Comparison of ENCODE assay signal across 8 cellular contexts in genomic region chr7:4753610-4754432, GRCh38. TPM values are rescaled to one million over a fixed set of nuclear protein-coding genes. Genes with fewer than 3 reads are reported as not detected.
DNase-seq lines count a peak whose midpoint lies in the region; ATAC-seq lines count a peak whose summit lies in the region.

No MANE protein-coding gene starts in this region.

- H3K27me3 Mint-ChIP-seq in effector memory CD8-positive, alpha-beta T cell = no peaks in the 10 kb centered on the region

- H3K27ac Mint-ChIP-seq in effector memory CD8-positive, alpha-beta T cell = peak overlapping the region; percentile 23 to 58

- H3K9me3 Mint-ChIP-seq in effector memory CD8-positive, alpha-beta T cell = no peaks in the 10 kb centered on the region

- H3K4me1 Mint-ChIP-seq in effector memory CD8-positive, alpha-beta T cell (ENCODE audit: low read depth in 2 of 2) = peaks cover 8 to 15% of the 10 kb centered on the region in 2 donors

- H3K36me3 Mint-ChIP-seq in effector memory CD8-positive, alpha-beta T cell (ENCODE audit: insufficient read depth) = peaks cover 40% of the 10 kb centered on the region

- H3K4me3 Mint-ChIP-seq in effector memory CD8-positive, alpha-beta T cell = no peak overlapping the region

- ATAC-seq in GM18867 (IDR thresholded peaks at IDR 0.05; ENCODE audit: unreplicated experiment) (peak; percentile 82), HG03066 (IDR thresholded peaks at IDR 0.05; ENCODE audit: low read depth, unreplicated experiment) (peak; percentile 81)
- peak; percentile 99 for ATAC-seq in effector memory CD8-positive, alpha-beta T cell (replicated peaks)

- DNase-seq in AG08395 (ENCODE audit: low spot score) (peak; percentile 71), NCI-H526 (lab: John Stamatoyannopoulos, UW) (peak; percentile 36 to 82), mucosa of gallbladder (ENCODE audit: low spot score) (peak; percentile 79)
- peak; percentile 66 to 67 for DNase-seq in activated CD8-positive, alpha-beta memory T cell treated with anti-CD3 and anti-CD28 coated beads for 4 hours (ENCODE audit: low read depth in 2 of 2)
- peak; percentile 82 to 83 (median 82) for DNase-seq in effector memory CD8-positive, alpha-beta T cell
- peak; percentile 94 for DNase-seq in stimulated activated CD8-positive, alpha-beta memory T cell treated with anti-CD3 and anti-CD28 coated beads, Interleukin-4, amount 100 ng/mL, for 48 hours

RNA-seq across cellular contexts. Expression of gene AP5Z1, which starts 21.6 kb away (rescaled TPM):
- total RNA-seq in mucosa of gallbladder = 45.0 TPM

Comparison
In these comparisons a context has a peak if more than half of its experiments do, and no peak if none do; other contexts are left out.
1. Peak in every context shown above with its lines: DNase-seq and ATAC-seq.